Comparison of ENCODE assay signal across 2 cellular contexts in genomic region chr12:131700271-131700670, GRCh38.
TF ChIP-seq lines count a peak whose summit lies in the region.

No MANE protein-coding gene starts in this region.

TF ChIP-seq in K562, 482 proteins besides CTCF, POLR2A, EP300 and RAD21:
- TF ChIP-seq ZFPM2 (CRISPR knock-in tag; IDR thresholded peaks at IDR 0.05) (no peak), FOXA3 (CRISPR knock-in tag; conservative IDR thresholded peaks at IDR 0.05 in 1 of 2, IDR thresholded peaks at IDR 0.05 in 1 of 2) (no peak), ZNF589 (CRISPR knock-in tag; IDR thresholded peaks at IDR 0.05; ENCODE audit: low read depth) (no peak), ZC3H8 (IDR thresholded peaks at IDR 0.05) (no peak), ZNF274 (IDR thresholded peaks at IDR 0.05; ENCODE audit: borderline replicate concordance, low read depth, low read length) (no peak), ZBTB9 (CRISPR knock-in tag; IDR thresholded peaks at IDR 0.05) (no peak), ZNF395 (CRISPR knock-in tag; IDR thresholded peaks at IDR 0.05) (no peak), HDAC3 (IDR thresholded peaks at IDR 0.05; ENCODE audit: borderline replicate concordance, partially characterized antibody) (no peak), TAF7 (tag; IDR thresholded peaks at IDR 0.05) (no peak)
TF ChIP-seq in K562: peak in this region for 0.

TF ChIP-seq in H1, 55 proteins besides CTCF, POLR2A, EP300 and RAD21:
- TF ChIP-seq MAX (IDR thresholded peaks at IDR 0.05) (no peak), CHD1 (IDR thresholded peaks at IDR 0.05; ENCODE audit: low read depth, low read length) (no peak), SIRT6 (IDR thresholded peaks at IDR 0.05; ENCODE audit: low read length) (no peak), JUND (IDR thresholded peaks at IDR 0.05; ENCODE audit: low read length) (no peak), ASH2L (IDR thresholded peaks at IDR 0.05; ENCODE audit: low read length) (no peak), BACH1 (IDR thresholded peaks at IDR 0.05; ENCODE audit: low read length) (no peak), KDM1A (IDR thresholded peaks at IDR 0.05; ENCODE audit: borderline replicate concordance, low read length) (no peak), SP1 (IDR thresholded peaks at IDR 0.05; ENCODE audit: low read depth, low read length) (no peak), YY1 (IDR thresholded peaks at IDR 0.05; ENCODE audit: low read depth, low read length) (no peak), MAFK (IDR thresholded peaks at IDR 0.05; ENCODE audit: low read depth, low read length) (no peak), NRF1 (IDR thresholded peaks at IDR 0.05; ENCODE audit: low read depth, low read length) (no peak), ATF3 (IDR thresholded peaks at IDR 0.05; ENCODE audit: insufficient read depth, low read depth, low read length) (no peak), EZH2 (IDR thresholded peaks at IDR 0.05; ENCODE audit: low read depth, low read length, severe bottlenecking) (no peak), GTF2F1 (IDR thresholded peaks at IDR 0.05; ENCODE audit: borderline replicate concordance, low read depth, low read length) (no peak), BRCA1 (IDR thresholded peaks at IDR 0.05; ENCODE audit: low read depth, low read length) (no peak)
